In the genomic region with DNA sequence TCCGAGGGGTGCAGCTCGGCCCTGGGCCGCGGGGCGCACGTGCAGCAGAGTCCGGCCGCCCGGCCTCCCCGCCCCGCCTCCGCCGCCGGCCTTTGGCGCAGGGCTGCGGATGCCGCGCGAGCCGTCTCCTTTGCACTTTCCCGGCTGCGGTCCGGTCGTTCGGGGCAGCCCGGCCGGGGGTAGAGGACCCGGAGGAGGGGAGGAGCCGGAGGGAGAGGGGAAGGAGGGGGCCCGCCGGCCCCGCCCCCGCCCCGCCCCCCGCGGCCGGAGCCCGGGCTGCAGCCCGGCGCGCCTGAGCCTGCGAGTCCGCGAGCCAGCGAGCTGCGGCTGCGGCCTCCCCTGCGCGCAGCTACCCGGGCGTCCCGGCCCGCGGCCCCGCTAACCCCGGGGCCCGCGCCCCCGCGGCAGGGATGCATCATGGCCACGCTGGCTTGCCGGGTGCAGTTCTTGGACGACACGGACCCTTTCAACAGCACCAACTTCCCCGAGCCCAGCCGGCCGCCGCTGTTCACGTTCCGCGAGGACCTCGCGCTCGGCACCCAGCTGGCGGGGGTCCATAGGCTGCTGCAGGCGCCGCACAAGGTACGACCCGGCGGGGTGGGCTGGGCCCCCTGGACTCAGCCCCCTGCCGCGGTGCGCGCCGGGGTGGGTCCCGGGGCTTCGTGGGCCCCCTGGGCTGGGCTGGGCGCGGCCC, we compare ENCODE assay signal across 8 cellular contexts. TPM values are rescaled to one million over a fixed set of nuclear protein-coding genes. Genes with fewer than 3 reads are reported as not detected.
DNase-seq lines count a peak whose midpoint lies in the region; ATAC-seq lines count a peak whose summit lies in the region.
"Had no signal": no experiment of that assay in that cellular context is flagged by ENCODE, and none has a peak within 500 bp of the region (broad histone marks: within the 10 kb centered on the region; RNA-seq: fewer than 3 reads in every experiment).

TSS of gene FHOD3 (plus strand) at position 295 of the 694 bp plus-strand sequence. CDS start at position 418, 123 bp downstream.

- ATAC-seq in GM21529 (IDR thresholded peaks at IDR 0.05; ENCODE audit: unreplicated experiment) (peak; percentile 56), Right ventricle myocardium superior (ENCODE audit: poor library complexity) (peak; percentile 86)
- peak; percentile 29 for ATAC-seq in activated T-helper 17 cell treated with anti-CD3 and anti-CD28 coated beads, Interleukin-2, amount 50 U/mL, for 72 hours (replicated peaks)

- H3K4me1 Mint-ChIP-seq in IgD-negative memory B cell, result peaks cover 0 to 2% (median 0%) of the 10 kb centered on the region in 3 donors
- no peaks in the 10 kb centered on the region for H3K4me1 Mint-ChIP-seq in activated T-helper 17 cell treated with anti-CD3 and anti-CD28 coated beads, Interleukin-2, amount 50 U/mL, for 72 hours
- H3K4me1 Mint-ChIP-seq: activated naive CD4-positive, alpha-beta T cell treated with anti-CD3 and anti-CD28 coated beads, Interleukin-2, amount 50 U/mL, for 24 hours had no signal

- H3K4me3 Mint-ChIP-seq in IgD-negative memory B cell, result peak within 1 kb of the TSS in 3 of 4 donors; percentile 56 to 78 (median 60)
- no peak within 1 kb of the TSS for H3K4me3 Mint-ChIP-seq in activated T-helper 17 cell treated with anti-CD3 and anti-CD28 coated beads, Interleukin-2, amount 50 U/mL, for 72 hours

- H3K27me3 Mint-ChIP-seq in IgD-negative memory B cell, result peaks cover 20% of the 10 kb centered on the region
- H3K27me3 Mint-ChIP-seq in activated T-helper 17 cell treated with anti-CD3 and anti-CD28 coated beads, Interleukin-2, amount 50 U/mL, for 72 hours, result peaks cover 24% of the 10 kb centered on the region

- no peaks in the 10 kb centered on the region for H3K36me3 Mint-ChIP-seq in IgD-negative memory B cell
- no peaks in the 10 kb centered on the region for H3K36me3 Mint-ChIP-seq in activated T-helper 17 cell treated with anti-CD3 and anti-CD28 coated beads, Interleukin-2, amount 50 U/mL, for 72 hours (ENCODE audit: low read depth)
- H3K36me3 Mint-ChIP-seq: activated naive CD4-positive, alpha-beta T cell treated with anti-CD3 and anti-CD28 coated beads, Interleukin-2, amount 50 U/mL, for 24 hours had no signal

- intact Hi-C loops in Right ventricle myocardium superior (cut with DNase I), result no loop called here

- DNase-seq in GM04504 (ENCODE audit: low read depth) (peak; percentile 40), Right ventricle myocardium superior (peak; percentile 82), occipital lobe (lab: John Stamatoyannopoulos, UW) (peak; percentile 66), activated gamma-delta T cell (lab: John Stamatoyannopoulos, UW) (no peak)

- H3K9me3 Mint-ChIP-seq in IgD-negative memory B cell, result no peaks in the 10 kb centered on the region
- no peaks in the 10 kb centered on the region for H3K9me3 Mint-ChIP-seq in activated T-helper 17 cell treated with anti-CD3 and anti-CD28 coated beads, Interleukin-2, amount 50 U/mL, for 72 hours
- H3K9me3 Mint-ChIP-seq: activated naive CD4-positive, alpha-beta T cell treated with anti-CD3 and anti-CD28 coated beads, Interleukin-2, amount 50 U/mL, for 24 hours had no signal

- H3K27ac Mint-ChIP-seq in IgD-negative memory B cell, result no peak within 1 kb of the TSS
- no peak within 1 kb of the TSS for H3K27ac Mint-ChIP-seq in activated T-helper 17 cell treated with anti-CD3 and anti-CD28 coated beads, Interleukin-2, amount 50 U/mL, for 72 hours
- H3K27ac Mint-ChIP-seq: activated naive CD4-positive, alpha-beta T cell treated with anti-CD3 and anti-CD28 coated beads, Interleukin-2, amount 50 U/mL, for 24 hours had no signal

RNA-seq across cellular contexts. Expression of gene FHOD3, which starts in this region (rescaled TPM):
- not detected for polyA plus RNA-seq in IgD-negative memory B cell
- total RNA-seq in activated T-helper 17 cell treated with anti-CD3 and anti-CD28 coated beads, Interleukin-2, amount 50 U/mL, for 72 hours, result not detected
- 317 TPM for total RNA-seq in Right ventricle myocardium superior
- total RNA-seq in occipital lobe, result 51.2 TPM

Comparison
In these comparisons a context has a peak if more than half of its experiments do, and no peak if none do; other contexts are left out.
1. RNA of gene FHOD3 (total RNA-seq): 317 TPM in Right ventricle myocardium superior (single experiment) and 51.2 TPM in occipital lobe (single experiment); not detected in activated T-helper 17 cell treated with anti-CD3 and anti-CD28 coated beads, Interleukin-2, amount 50 U/mL, for 72 hours; every median in the first group is over 10 times any median in the second.
2. Peak in ATAC-seq in activated T-helper 17 cell treated with anti-CD3 and anti-CD28 coated beads, Interleukin-2, amount 50 U/mL, for 72 hours; RNA of the gene not detected or under 1 TPM.
3. ATAC-seq: peak in every context shown above with its lines; median percentile 86 in Right ventricle myocardium superior; 56 in GM21529; 29 in activated T-helper 17 cell treated with anti-CD3 and anti-CD28 coated beads, Interleukin-2, amount 50 U/mL, for 72 hours.